9 cellular contexts compared by ENCODE assay signal in the genomic region with DNA sequence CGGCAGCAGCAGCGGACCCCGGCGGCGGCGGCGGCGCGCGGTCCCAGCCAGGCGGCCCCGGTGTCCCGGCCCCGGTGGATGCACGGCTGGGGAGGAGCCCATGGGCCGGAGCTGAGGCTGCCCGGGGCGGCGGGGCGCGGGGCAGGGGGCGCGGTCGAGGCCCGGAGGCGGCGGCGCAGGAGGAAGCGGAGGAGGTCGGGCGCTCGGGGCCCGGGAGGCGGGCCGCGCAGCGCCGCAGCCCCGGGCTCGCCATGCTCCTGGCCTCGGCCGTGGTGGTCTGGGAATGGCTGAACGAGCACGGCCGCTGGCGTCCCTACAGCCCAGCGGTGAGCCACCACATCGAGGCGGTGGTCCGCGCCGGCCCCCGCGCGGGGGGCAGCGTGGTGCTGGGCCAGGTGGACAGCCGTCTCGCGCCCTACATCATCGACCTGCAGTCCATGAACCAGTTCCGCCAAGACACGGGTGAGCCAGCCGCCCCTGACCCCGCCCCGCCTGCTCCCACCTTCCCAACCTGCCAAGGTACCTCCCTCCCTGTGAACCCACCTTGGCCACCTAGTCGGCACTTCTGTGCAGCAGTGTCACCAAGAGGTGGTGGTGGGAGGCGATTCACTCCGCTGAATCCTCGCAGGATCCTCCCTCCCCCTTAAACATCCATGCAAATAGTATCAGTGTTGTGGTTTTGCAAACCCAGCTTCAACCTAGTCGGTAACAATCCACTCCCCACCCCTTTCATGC. TPM values are rescaled to one million over a fixed set of nuclear protein-coding genes. Genes with fewer than 3 reads are reported as not detected.
DNase-seq lines count a peak whose midpoint lies in the region; ATAC-seq and TF ChIP-seq lines count a peak whose summit lies in the region.
"Had no signal": no experiment of that assay in that cellular context is flagged by ENCODE, and none has a peak within 500 bp of the region (broad histone marks: within the 10 kb centered on the region; RNA-seq: fewer than 3 reads in every experiment).

No MANE protein-coding gene starts in this region.

- no peaks in the 10 kb centered on the region for H3K9me3 ChIP-seq in CD8-positive, alpha-beta memory T cell (ENCODE audit: low read length)
- no peaks in the 10 kb centered on the region for H3K9me3 ChIP-seq in esophagus (ENCODE audit: control insufficient read depth in 2 of 2, insufficient read depth in 1 of 2, low read depth in 1 of 2, low read length in 1 of 2)

- CTCF ChIA-PET in CD8-positive, alpha-beta memory T cell (lab: Charles Lee) = interaction anchor here (1.0 to 7.0 kb wide), 31 partner anchors 8 to 1514 kb away, joined by 3 to 92 read pairs (median 6); no protein-coding TSS in a partner anchor

- peaks cover 0 to 2% (median 0%) of the 10 kb centered on the region in 3 donors for H3K36me3 Mint-ChIP-seq in CD8-positive, alpha-beta memory T cell
- H3K36me3 Mint-ChIP-seq in nephron (ENCODE audit: low read depth) = peaks cover 7% of the 10 kb centered on the region

- POLR2A ChIA-PET in CD8-positive, alpha-beta memory T cell (lab: Charles Lee) = interaction anchor here (1.2 to 1.4 kb wide), 2 partner anchors 14 to 30 kb away, joined by 3 read pairs; a partner anchor contains a TSS

- peak in 2 of 5 donors; percentile 11 to 52 for DNase-seq in CD8-positive, alpha-beta memory T cell
- peak; percentile 7 for DNase-seq in activated CD4-positive, alpha-beta T cell treated with anti-CD3 and anti-CD28 coated beads, Interleukin-2, amount 50 U/mL, for 1 hour
- no peak for DNase-seq in SW480 (ENCODE audit: low spot score)
- DNase-seq in HPDE6-E6E7 (ENCODE audit: extremely low spot score) = no peak

- no peak for TF ChIP-seq CTCF in nephron (IDR thresholded peaks at IDR 0.05; ENCODE audit: unreplicated experiment in 3 of 3)

- peaks cover 3% of the 10 kb centered on the region in 2 donors for H3K27me3 Mint-ChIP-seq in CD8-positive, alpha-beta memory T cell
- H3K27me3 Mint-ChIP-seq in nephron (ENCODE audit: low read depth) = no peaks in the 10 kb centered on the region

- ATAC-seq in GM19372 (IDR thresholded peaks at IDR 0.05; ENCODE audit: low read depth, unreplicated experiment) (peak; percentile 31), HG03378 (IDR thresholded peaks at IDR 0.05; ENCODE audit: unreplicated experiment) (peak; percentile 48)

- H3K4me1 Mint-ChIP-seq in CD8-positive, alpha-beta memory T cell = peaks cover 7 to 10% (median 8%) of the 10 kb centered on the region in 3 donors
- H3K4me1 Mint-ChIP-seq in nephron = peaks cover 27% of the 10 kb centered on the region

- H3K9me3 Mint-ChIP-seq in CD8-positive, alpha-beta memory T cell = no peaks in the 10 kb centered on the region
- no peaks in the 10 kb centered on the region for H3K9me3 Mint-ChIP-seq in nephron

- WGBS in esophagus, 2 donors = 1% methylated on average over 32 to 70 of the region's 70 CpGs

- peak overlapping the region; percentile 80 for H3K4me3 ChIP-seq in CD8-positive, alpha-beta memory T cell (ENCODE audit: low read length)
- H3K4me3 ChIP-seq in esophagus (ENCODE audit: low read depth in 1 of 2, low read length in 2 of 2) = peak overlapping the region; percentile 65 to 68

- H3K27ac ChIP-seq in CD8-positive, alpha-beta memory T cell (ENCODE audit: low read depth, low read length) = no peak overlapping the region
- H3K27ac ChIP-seq in esophagus (ENCODE audit: low read depth in 2 of 2, low read length in 1 of 2) = peak overlapping the region; percentile 51 to 71

- peaks cover 9% of the 10 kb centered on the region for H3K4me1 ChIP-seq in CD8-positive, alpha-beta memory T cell (ENCODE audit: insufficient read depth, low read length)
- H3K4me1 ChIP-seq in esophagus (ENCODE audit: control insufficient read depth in 2 of 2, insufficient read depth in 2 of 2, low read length in 1 of 2) = peaks cover 3 to 4% of the 10 kb centered on the region in 2 donors

- no peaks in the 10 kb centered on the region for H3K36me3 ChIP-seq in CD8-positive, alpha-beta memory T cell (ENCODE audit: insufficient read depth, low read length)
- H3K36me3 ChIP-seq in esophagus (ENCODE audit: control insufficient read depth in 2 of 2, insufficient read depth in 2 of 2, low read length in 1 of 2) = no peaks in the 10 kb centered on the region

- H3K27me3 ChIP-seq in CD8-positive, alpha-beta memory T cell (ENCODE audit: insufficient read depth, low read length, poor library complexity, severe bottlenecking) = peaks cover 9% of the 10 kb centered on the region
- no peaks in the 10 kb centered on the region for H3K27me3 ChIP-seq in esophagus (ENCODE audit: control insufficient read depth in 1 of 2, insufficient read depth in 2 of 2, low read length in 2 of 2)

- H3K27ac Mint-ChIP-seq in CD8-positive, alpha-beta memory T cell = peak overlapping the region in 6 of 8 donors; percentile 21 to 73 (median 51)
- peak overlapping the region; percentile 71 to 96 (median 92) for H3K27ac Mint-ChIP-seq in nephron

- H3K4me3 Mint-ChIP-seq in CD8-positive, alpha-beta memory T cell = peak overlapping the region; percentile 82 to 92 (median 91)
- H3K4me3 Mint-ChIP-seq in nephron = peak overlapping the region; percentile 93 to 98 (median 96)

RNA-seq across cellular contexts. Expression of a gene that starts 0.6 kb away (rescaled TPM):
- under 1 TPM; 0.24 to 0.38 TPM for total RNA-seq in CD8-positive, alpha-beta memory T cell
- 0.98 TPM for polyA plus RNA-seq in CD8-positive, alpha-beta memory T cell
- 1 to 10 TPM; 1.8 to 2.4 TPM for polyA plus RNA-seq in esophagus

RNA-seq across cellular contexts. Expression of a gene that starts 29.9 kb away (rescaled TPM):
- 10 to 100 TPM; 71.1 to 73.5 TPM for total RNA-seq in CD8-positive, alpha-beta memory T cell
- polyA plus RNA-seq in CD8-positive, alpha-beta memory T cell = 31.7 TPM
- 10 to 100 TPM in 1 of 2 donors, 1 to 10 TPM in 1; 6.6 to 21.7 TPM for polyA plus RNA-seq in esophagus

RNA-seq across cellular contexts. Expression of a gene that starts 40.2 kb away (rescaled TPM):
- total RNA-seq in CD8-positive, alpha-beta memory T cell = 1 to 10 TPM; 1.2 to 1.5 TPM
- not detected for polyA plus RNA-seq in CD8-positive, alpha-beta memory T cell
- 1 to 10 TPM in 1 of 2 donors, under 1 TPM in 1; 0.61 to 1.3 TPM for polyA plus RNA-seq in esophagus
- total RNA-seq: T-helper 1 cell treated with Interleukin-12 subunit alpha and Interleukin-12 subunit beta and Interleukin-4 antibody, amounts not matched to agents 30 ng/mL and 1 ng/mL, for 36 hours had no signal
